In genomic region chr6:130851026-130851425, GRCh38 we compare ENCODE assay signal across 25 cellular contexts. TPM values are rescaled to one million over a fixed set of nuclear protein-coding genes. Genes with fewer than 3 reads are reported as not detected.
DNase-seq lines count a peak whose midpoint lies in the region; ATAC-seq and FAIRE-seq lines count a peak whose summit lies in the region.
"Had no signal": no experiment of that assay in that cellular context is flagged by ENCODE, and none has a peak within 500 bp of the region (broad histone marks: within the 10 kb centered on the region; RNA-seq: fewer than 3 reads in every experiment).

No MANE protein-coding gene starts in this region.

- H3K4ac ChIP-seq in mesenchymal stem cell (ENCODE audit: low read depth in 1 of 2, low read length in 2 of 2): no peak overlapping the region

- peaks cover 5 to 28% (median 11%) of the 10 kb centered on the region in 4 donors for H3K4me1 Mint-ChIP-seq in CD4-positive, CD25-positive, alpha-beta regulatory T cell

- peak in 2 of 3 donors; percentile 13 to 26 for DNase-seq in CD4-positive, CD25-positive, alpha-beta regulatory T cell
- DNase-seq in HTR-8/SVneo (ENCODE audit: insufficient read length, low spot score) (no peak), dermis blood vessel endothelial cell (peak; percentile 18), mesenchymal stem cell (no peak), DMS79 treated with DMSO at 0.1 percent for 48 hours (lab: John Stamatoyannopoulos, UW) (no peak), globus pallidus (ENCODE audit: low spot score) (no peak)
- DNase-seq: Calu3; CD8-positive, alpha-beta T cell; DMS53; Kasumi-1; MG63; NCI-H1092; NCI-H1694; NCI-H2227 treated with DMSO at 0.1 percent for 48 hours; NCI-H510A treated with DMSO at 0.1 percent for 48 hours; NCI-H774; OCI-M1; SIG-M5 had no signal

- H3K4me3 ChIP-seq in CD4-positive, CD25-positive, alpha-beta regulatory T cell (ENCODE audit: low read depth, low read length): no peak overlapping the region
- H3K4me3 ChIP-seq in mesenchymal stem cell (ENCODE audit: insufficient read depth in 1 of 2, low read depth in 1 of 2, low read length in 2 of 2): no peak overlapping the region
- H3K4me3 ChIP-seq: A549, MG63 had no signal

- peaks cover 5% of the 10 kb centered on the region for H3K36me3 Mint-ChIP-seq in CD4-positive, CD25-positive, alpha-beta regulatory T cell
- H3K36me3 Mint-ChIP-seq: CD8-positive, alpha-beta T cell had no signal

- no peaks in the 10 kb centered on the region for H3K9me3 Mint-ChIP-seq in CD4-positive, CD25-positive, alpha-beta regulatory T cell

- H3K9ac ChIP-seq in mesenchymal stem cell (ENCODE audit: low read length): no peak overlapping the region

- H2BK15ac ChIP-seq in mesenchymal stem cell (ENCODE audit: low read depth, poor library complexity, severe bottlenecking): no peak overlapping the region

- H3K27me3 Mint-ChIP-seq in CD4-positive, CD25-positive, alpha-beta regulatory T cell: no peaks in the 10 kb centered on the region

- H2BK5ac ChIP-seq in mesenchymal stem cell (ENCODE audit: low read depth, low read length, poor library complexity, severe bottlenecking): no peak overlapping the region

- H3K9me3 ChIP-seq in CD4-positive, CD25-positive, alpha-beta regulatory T cell (ENCODE audit: control insufficient read depth in 2 of 2, low read length in 2 of 2): no peaks in the 10 kb centered on the region
- H3K9me3 ChIP-seq in mesenchymal stem cell (ENCODE audit: control insufficient read depth, low read length): no peaks in the 10 kb centered on the region
- H3K9me3 ChIP-seq: A549, MG63 had no signal

- no peak overlapping the region for H2AFZ ChIP-seq in mesenchymal stem cell (ENCODE audit: low read depth, low read length)

- peak; percentile 36 for FAIRE-seq in HTR-8/SVneo (lab: Jason Lieb, UNC)
- FAIRE-seq: A549 had no signal

- no peak overlapping the region for H3K14ac ChIP-seq in mesenchymal stem cell (ENCODE audit: low read length in 2 of 2)

- H3K27ac ChIP-seq in CD4-positive, CD25-positive, alpha-beta regulatory T cell (ENCODE audit: insufficient read depth, low read length, poor library complexity, severe bottlenecking): no peak overlapping the region
- H3K27ac ChIP-seq in mesenchymal stem cell (ENCODE audit: low read length, poor library complexity, severe bottlenecking): no peak overlapping the region
- H3K27ac ChIP-seq: A549, HL-60, RWPE1 had no signal

- no peak overlapping the region for H3K4me2 ChIP-seq in mesenchymal stem cell (ENCODE audit: low read length, poor library complexity, severe bottlenecking)
- H3K4me2 ChIP-seq: A549 had no signal

- no peak overlapping the region for H2BK120ac ChIP-seq in mesenchymal stem cell (ENCODE audit: low read depth, low read length)

- peak overlapping the region; percentile 14 for H2AK5ac ChIP-seq in mesenchymal stem cell (ENCODE audit: low read length, severe bottlenecking)

- H3K18ac ChIP-seq in mesenchymal stem cell (ENCODE audit: low read depth in 1 of 2, low read length in 2 of 2): no peak overlapping the region

- no peaks in the 10 kb centered on the region for H3K27me3 ChIP-seq in CD4-positive, CD25-positive, alpha-beta regulatory T cell (ENCODE audit: control insufficient read depth, insufficient read depth, low read length)
- H3K27me3 ChIP-seq in mesenchymal stem cell (ENCODE audit: control insufficient read depth in 1 of 2, insufficient read depth in 1 of 2, low read length in 2 of 2): no peaks in the 10 kb centered on the region
- H3K27me3 ChIP-seq: MG63 had no signal

- no peak overlapping the region for H2BK12ac ChIP-seq in mesenchymal stem cell (ENCODE audit: low read length in 2 of 2)

- no peak overlapping the region for H4K91ac ChIP-seq in mesenchymal stem cell (ENCODE audit: low read length)

- WGBS in mesenchymal stem cell: 38% methylated on average over 1 of the region's 1 CpG

- H3K27ac Mint-ChIP-seq in CD4-positive, CD25-positive, alpha-beta regulatory T cell: peak overlapping the region in 2 of 3 donors; percentile 9 to 12
- H3K27ac Mint-ChIP-seq: CD8-positive, alpha-beta T cell had no signal

- no peak overlapping the region for H3K4me3 Mint-ChIP-seq in CD4-positive, CD25-positive, alpha-beta regulatory T cell
- H3K4me3 Mint-ChIP-seq: CD8-positive, alpha-beta T cell had no signal

- no peaks in the 10 kb centered on the region for H3K36me3 ChIP-seq in CD4-positive, CD25-positive, alpha-beta regulatory T cell (ENCODE audit: control insufficient read depth, insufficient read depth, low read length)
- no peaks in the 10 kb centered on the region for H3K36me3 ChIP-seq in mesenchymal stem cell (ENCODE audit: control insufficient read depth in 1 of 2, insufficient read depth in 2 of 2, low read depth in 1 of 2, low read length in 2 of 2)

- no peak overlapping the region for H4K8ac ChIP-seq in mesenchymal stem cell (ENCODE audit: low read length)

- H3K23ac ChIP-seq in mesenchymal stem cell (ENCODE audit: low read length in 2 of 2): no peak overlapping the region

- peaks cover 7% of the 10 kb centered on the region for H3K79me1 ChIP-seq in mesenchymal stem cell (replicated peaks; ENCODE audit: low read length, poor library complexity, severe bottlenecking)

- peak; percentile 25 to 33 for ATAC-seq in CD4-positive, CD25-positive, alpha-beta regulatory T cell (ENCODE audit: low read depth in 2 of 2)
- ATAC-seq in HG02588 (IDR thresholded peaks at IDR 0.05; ENCODE audit: unreplicated experiment): no peak
- ATAC-seq: A549; CD8-positive, alpha-beta T cell; SK-N-SH treated with all-trans-retinoic acid at 6 μM for 48 hours had no signal

- peaks cover 8% of the 10 kb centered on the region for H3K4me1 ChIP-seq in CD4-positive, CD25-positive, alpha-beta regulatory T cell (ENCODE audit: control insufficient read depth, insufficient read depth, low read length, poor library complexity, severe bottlenecking)
- peaks cover 7% of the 10 kb centered on the region for H3K4me1 ChIP-seq in mesenchymal stem cell (ENCODE audit: control insufficient read depth, insufficient read depth, low read depth, low read length)

RNA-seq across cellular contexts. Expression of gene SMLR1, which starts 23.8 kb away (rescaled TPM):
- not detected for total RNA-seq in CD4-positive, CD25-positive, alpha-beta regulatory T cell
- polyA plus RNA-seq in CD4-positive, CD25-positive, alpha-beta regulatory T cell: not detected
- total RNA-seq in dermis blood vessel endothelial cell: not detected in 2 replicates
- polyA plus RNA-seq in mesenchymal stem cell (2013, experiment 1 of 2): not detected
- polyA plus RNA-seq in mesenchymal stem cell (2013, experiment 2 of 2): not detected
- total RNA-seq: Calu3; CD8-positive, alpha-beta T cell; H4 had no signal
- polyA plus RNA-seq: BJ had no signal

Comparison
In these comparisons a context has a peak if more than half of its experiments do, and no peak if none do; other contexts are left out.
1. DNase-seq: peak in CD4-positive, CD25-positive, alpha-beta regulatory T cell (2 of 3) and dermis blood vessel endothelial cell (single experiment); none in HTR-8/SVneo (single experiment), mesenchymal stem cell (single experiment), DMS79 treated with DMSO at 0.1 percent for 48 hours (single experiment) and globus pallidus (single experiment).